In the genomic region with DNA sequence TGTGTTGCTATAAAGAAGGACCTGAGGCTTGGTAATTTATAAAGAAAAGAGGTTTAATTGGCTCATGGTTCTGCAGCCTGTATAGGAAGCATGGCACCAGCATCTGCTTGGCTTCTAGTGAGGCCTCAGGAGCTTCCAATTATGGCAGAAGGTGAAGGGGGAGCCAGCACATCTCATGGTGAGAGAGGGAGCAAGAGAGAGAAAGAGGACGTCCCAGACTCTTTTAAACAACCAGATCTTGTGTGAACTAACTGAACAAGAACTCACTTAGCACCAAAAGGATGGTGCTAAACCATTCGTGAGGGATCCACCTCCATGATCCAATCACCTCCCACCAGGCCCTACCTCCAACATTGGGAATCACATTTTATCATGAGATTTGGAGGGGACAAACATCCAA, we compare ENCODE assay signal across 18 cellular contexts. TPM values are rescaled to one million over a fixed set of nuclear protein-coding genes. Genes with fewer than 3 reads are reported as not detected.
DNase-seq lines count a peak whose midpoint lies in the region; ATAC-seq and TF ChIP-seq lines count a peak whose summit lies in the region.
"Had no signal": no experiment of that assay in that cellular context is flagged by ENCODE, and none has a peak within 500 bp of the region (broad histone marks: within the 10 kb centered on the region; RNA-seq: fewer than 3 reads in every experiment).

No MANE protein-coding gene starts in this region.

- H3K36me3 Mint-ChIP-seq in T-helper 1 cell treated with Interleukin-12 subunit alpha and Interleukin-12 subunit beta and Interleukin-4 antibody, amounts not matched to agents 30 μg/mL and 1 μg/mL, for 36 hours (ENCODE audit: low read depth): peaks cover 8% of the 10 kb centered on the region
- no peaks in the 10 kb centered on the region for H3K36me3 Mint-ChIP-seq in WTC11
- no peaks in the 10 kb centered on the region for H3K36me3 Mint-ChIP-seq in endodermal cell (ENCODE audit: low read depth)
- peaks cover 18% of the 10 kb centered on the region for H3K36me3 Mint-ChIP-seq in MCF 10A (ENCODE audit: insufficient read depth, unreplicated experiment)
- H3K36me3 Mint-ChIP-seq: CD8-positive, alpha-beta T cell had no signal

- no peaks in the 10 kb centered on the region for H3K27me3 ChIP-seq in endodermal cell (ENCODE audit: control insufficient read depth, insufficient read depth, low read length, poor library complexity, severe bottlenecking)
- no peaks in the 10 kb centered on the region for H3K27me3 ChIP-seq in thyroid gland
- no peaks in the 10 kb centered on the region for H3K27me3 ChIP-seq in mammary epithelial cell (ENCODE audit: insufficient read depth, low read length)
- no peaks in the 10 kb centered on the region for H3K27me3 ChIP-seq in osteoblast (ENCODE audit: insufficient read depth, low read length)
- H3K27me3 ChIP-seq: BE2C had no signal

- H4K20me1 ChIP-seq in mammary epithelial cell (ENCODE audit: insufficient read depth, low read length) (no peaks in the 10 kb centered on the region), osteoblast (ENCODE audit: insufficient read depth, low read length) (no peaks in the 10 kb centered on the region)

- H3K4me3 Mint-ChIP-seq in T-helper 1 cell treated with Interleukin-12 subunit alpha and Interleukin-12 subunit beta and Interleukin-4 antibody, amounts not matched to agents 30 μg/mL and 1 μg/mL, for 36 hours: no peak overlapping the region
- H3K4me3 Mint-ChIP-seq in WTC11 (no peak overlapping the region), endodermal cell (no peak overlapping the region), MCF 10A (ENCODE audit: unreplicated experiment) (no peak overlapping the region)
- H3K4me3 Mint-ChIP-seq: CD8-positive, alpha-beta T cell had no signal

- H2AFZ ChIP-seq in mammary epithelial cell (ENCODE audit: low read depth, low read length) (no peak overlapping the region), osteoblast (ENCODE audit: low read length) (no peak overlapping the region)

- no peaks in the 10 kb centered on the region for H3K27me3 Mint-ChIP-seq in T-helper 1 cell treated with Interleukin-12 subunit alpha and Interleukin-12 subunit beta and Interleukin-4 antibody, amounts not matched to agents 30 μg/mL and 1 μg/mL, for 36 hours (ENCODE audit: low read depth)
- no peaks in the 10 kb centered on the region for H3K27me3 Mint-ChIP-seq in WTC11 (ENCODE audit: low read depth)
- peaks cover 2% of the 10 kb centered on the region for H3K27me3 Mint-ChIP-seq in endodermal cell (ENCODE audit: insufficient read depth)
- no peaks in the 10 kb centered on the region for H3K27me3 Mint-ChIP-seq in MCF 10A (ENCODE audit: insufficient read depth, unreplicated experiment)

- intact Hi-C loops in thyroid gland (cut with DNase I): no loop called here
- intact Hi-C loops in MCF 10A (cut with micrococcal nuclease): no loop called here
- intact Hi-C loops in mammary epithelial cell (cut with micrococcal nuclease): no loop called here

- H3K9me3 ChIP-seq in endodermal cell (ENCODE audit: control insufficient read depth, low read length): peaks cover 9% of the 10 kb centered on the region
- no peaks in the 10 kb centered on the region for H3K9me3 ChIP-seq in thyroid gland
- H3K9me3 ChIP-seq in mammary epithelial cell (replicated peaks; ENCODE audit: insufficient read depth, low read length): no peaks in the 10 kb centered on the region
- no peaks in the 10 kb centered on the region for H3K9me3 ChIP-seq in osteoblast (ENCODE audit: low read depth, low read length)
- H3K9me3 ChIP-seq: BE2C had no signal

- no peak overlapping the region for H3K4me2 ChIP-seq in mammary epithelial cell (ENCODE audit: insufficient read depth, low read depth, low read length)
- no peak overlapping the region for H3K4me2 ChIP-seq in osteoblast (ENCODE audit: insufficient read depth, low read length)
- H3K4me2 ChIP-seq: KMS-11 had no signal

- CTCF ChIA-PET in WTC11 (lab: Charles Lee) (interaction anchor here (1.0 kb wide), 1 partner anchor 82 kb away, joined by 4 read pairs; no protein-coding TSS in a partner anchor), MCF 10A (lab: Yijun Ruan, JAX) (interaction anchor here (1.5 kb wide), 1 partner anchor 295 kb away, joined by 5 read pairs; no protein-coding TSS in a partner anchor), mammary epithelial cell (lab: Charles Lee; ENCODE audit: low non-redundant PET) (no interaction called here)

- H3K27ac Mint-ChIP-seq in T-helper 1 cell treated with Interleukin-12 subunit alpha and Interleukin-12 subunit beta and Interleukin-4 antibody, amounts not matched to agents 30 μg/mL and 1 μg/mL, for 36 hours: peak overlapping the region; percentile 55
- H3K27ac Mint-ChIP-seq in WTC11 (peak overlapping the region; percentile 79), endodermal cell (peak overlapping the region; percentile 74), MCF 10A (ENCODE audit: low read depth, unreplicated experiment) (no peak overlapping the region)
- H3K27ac Mint-ChIP-seq: CD8-positive, alpha-beta T cell had no signal

- H3K4me1 Mint-ChIP-seq in T-helper 1 cell treated with Interleukin-12 subunit alpha and Interleukin-12 subunit beta and Interleukin-4 antibody, amounts not matched to agents 30 μg/mL and 1 μg/mL, for 36 hours (ENCODE audit: low read depth): peaks cover 17% of the 10 kb centered on the region
- H3K4me1 Mint-ChIP-seq in WTC11 (peaks cover 34% of the 10 kb centered on the region), endodermal cell (peaks cover 7% of the 10 kb centered on the region), MCF 10A (ENCODE audit: insufficient read depth, unreplicated experiment) (peaks cover 12% of the 10 kb centered on the region)

- H3K4me3 ChIP-seq in endodermal cell (ENCODE audit: low read length) (no peak overlapping the region), thyroid gland (replicated peaks in 1 of 3) (no peak overlapping the region), mammary epithelial cell (replicated peaks in 1 of 3; ENCODE audit: insufficient read depth in 1 of 3, low read depth in 2 of 3, low read length in 3 of 3) (no peak overlapping the region), osteoblast (ENCODE audit: insufficient read depth, low read length) (no peak overlapping the region)

- 92 to 100% methylated on average over 1 of the region's 2 CpGs for WGBS in endodermal cell (ENCODE audit: insufficient coverage in 1 of 2, insufficient read length in 1 of 2), 2 experiments
- WGBS in thyroid gland, 2 donors: 81 to 91% methylated on average over 2 of the region's 2 CpGs
- WGBS in mammary epithelial cell (ENCODE audit: low coverage, missing lambda C conversion rate): 88% methylated on average over 2 of the region's 2 CpGs

- H3K4me1 ChIP-seq in endodermal cell (ENCODE audit: control insufficient read depth, insufficient read depth, low read length) (peaks cover 4% of the 10 kb centered on the region), thyroid gland (peaks cover 0 to 7% of the 10 kb centered on the region in 2 donors), mammary epithelial cell (ENCODE audit: insufficient read depth, low read length) (peaks cover 17% of the 10 kb centered on the region), osteoblast (ENCODE audit: insufficient read depth, low read length) (peaks cover 37% of the 10 kb centered on the region)

- DNase-seq in T-helper 1 cell (no peak), WTC11 (ENCODE audit: low spot score) (no peak), endodermal cell (no peak), thyroid gland (no peak), MCF 10A (ENCODE audit: unreplicated experiment) (no peak), mammary epithelial cell (no peak), osteoblast (ENCODE audit: insufficient read length, low spot score, missing footprints) (no peak)
- DNase-seq: BE2C; CD8-positive, alpha-beta T cell; DMS79 treated with DMSO at 0.1 percent for 48 hours; NCI-H1048; NCI-H146; NCI-H2081; NCI-H82 had no signal

- no peak for ATAC-seq in WTC11
- ATAC-seq: CD8-positive, alpha-beta T cell had no signal

- no peaks in the 10 kb centered on the region for H3K36me3 ChIP-seq in endodermal cell (ENCODE audit: control insufficient read depth, insufficient read depth, low read length)
- H3K36me3 ChIP-seq in thyroid gland: no peaks in the 10 kb centered on the region
- H3K36me3 ChIP-seq in mammary epithelial cell (ENCODE audit: insufficient read depth, low read length): no peaks in the 10 kb centered on the region
- peaks cover 8% of the 10 kb centered on the region for H3K36me3 ChIP-seq in osteoblast (ENCODE audit: insufficient read depth, low read length)
- H3K36me3 ChIP-seq: BE2C had no signal

- TF ChIP-seq CTCF in WTC11 (IDR thresholded peaks at IDR 0.05) (no peak), endodermal cell (conservative IDR thresholded peaks at IDR 0.05) (no peak), thyroid gland (IDR thresholded peaks at IDR 0.05) (no peak), MCF 10A (IDR thresholded peaks at IDR 0.05; ENCODE audit: unreplicated experiment) (no peak), mammary epithelial cell (conservative IDR thresholded peaks at IDR 0.05 in 1 of 2, IDR thresholded peaks at IDR 0.05 in 1 of 2; ENCODE audit: extremely low read depth in 1 of 2, insufficient read depth in 1 of 2, low read depth in 1 of 2, low read length in 2 of 2) (no peak), osteoblast (IDR thresholded peaks at IDR 0.05; ENCODE audit: extremely low read depth, low read depth, low read length) (no peak)

- H3K79me2 ChIP-seq in mammary epithelial cell (ENCODE audit: insufficient read depth, low read length) (no peaks in the 10 kb centered on the region), osteoblast (ENCODE audit: insufficient read depth, low read length) (no peaks in the 10 kb centered on the region)

- H3K9ac ChIP-seq in endodermal cell (ENCODE audit: extremely low read depth, low read length, poor library complexity, severe bottlenecking) (no peak overlapping the region), mammary epithelial cell (ENCODE audit: insufficient read depth, low read length) (no peak overlapping the region)
- H3K9ac ChIP-seq: KMS-11 had no signal

- no peaks in the 10 kb centered on the region for H3K9me3 Mint-ChIP-seq in T-helper 1 cell treated with Interleukin-12 subunit alpha and Interleukin-12 subunit beta and Interleukin-4 antibody, amounts not matched to agents 30 μg/mL and 1 μg/mL, for 36 hours
- H3K9me3 Mint-ChIP-seq in WTC11: peaks cover 8% of the 10 kb centered on the region
- peaks cover 6% of the 10 kb centered on the region for H3K9me3 Mint-ChIP-seq in endodermal cell
- H3K9me3 Mint-ChIP-seq in MCF 10A (ENCODE audit: unreplicated experiment): peaks cover 14% of the 10 kb centered on the region
- H3K9me3 Mint-ChIP-seq: CD8-positive, alpha-beta T cell had no signal

- in situ Hi-C loops in mammary epithelial cell (cut with MboI; ENCODE audit: low sequenced_read_pairs in 2 of 2): no loop called here

- BruUV-seq in MCF 10A (replicated peaks; lab: Mats Ljungman, UMichigan): no TSS peak
- BruUV-seq in mammary epithelial cell (replicated peaks; lab: Mats Ljungman, UMichigan): no TSS peak

- POLR2A ChIA-PET in WTC11 (lab: Charles Lee): no interaction called here
- POLR2A ChIA-PET in MCF 10A (lab: Yijun Ruan, JAX): interaction anchor here (0.6 to 2.9 kb wide), 2 partner anchors 13 to 170 kb away, joined by 3 to 11 read pairs; no protein-coding TSS in a partner anchor

- H3K27ac ChIP-seq in endodermal cell (ENCODE audit: low read depth, low read length) (no peak overlapping the region), thyroid gland (peak overlapping the region in 2 of 3 donors; percentile 72 to 79), mammary epithelial cell (ENCODE audit: insufficient read depth, low read depth, low read length) (no peak overlapping the region), osteoblast (ENCODE audit: low read depth, low read length) (no peak overlapping the region)
- H3K27ac ChIP-seq: 22Rv1, KMS-11 had no signal

- TF ChIP-seq POLR2A in thyroid gland (IDR thresholded peaks at IDR 0.05): no peak

- dilution Hi-C loops in mammary epithelial cell (cut with HindIII; ENCODE audit: low sequenced_read_pairs): no loop called here

RNA-seq across cellular contexts. Expression of a gene that starts 6.1 kb away (rescaled TPM):
- total RNA-seq in WTC11 (2021) (9.5 to 10.2 TPM (median 10.1 TPM) in 3 replicates), endodermal cell (10 to 100 TPM in 1 of 2 donors, 1 to 10 TPM in 1; 8.6 to 21.6 TPM), thyroid gland (1 to 10 TPM; 4.8 to 8.9 (median 6.8) TPM), MCF 10A (2022) (18.4 and 21.0 TPM in 2 replicates), mammary epithelial cell (10 to 100 TPM; 12.2 to 13.0 TPM), osteoblast (26.5 and 35.8 TPM in 2 replicates)
- polyA plus RNA-seq in endodermal cell (2013, experiment 1 of 2): 15.0 TPM
- polyA plus RNA-seq in endodermal cell (2013, experiment 2 of 2): 17.8 TPM
- polyA plus RNA-seq in mammary epithelial cell: 5.9 TPM
- polyA minus RNA-seq in mammary epithelial cell: 4.4 TPM

RNA-seq across cellular contexts. Expression of a gene that starts 56.4 kb away (rescaled TPM):
- 2.9 to 4.0 TPM (median 3.6 TPM) in 3 replicates for total RNA-seq in WTC11 (2021)
- total RNA-seq in endodermal cell: under 1 TPM; 0.53 to 1.00 TPM
- 0.39 TPM for polyA plus RNA-seq in endodermal cell (2013, experiment 1 of 2)
- 0.46 TPM for polyA plus RNA-seq in endodermal cell (2013, experiment 2 of 2)
- total RNA-seq in thyroid gland: 1 to 10 TPM in 1 of 4 donors, under 1 TPM in 2, not detected in 1; 0.29 to 1.8 (median 0.56) TPM
- 0.25 TPM in 1 of 2 replicates, not detected in the other for total RNA-seq in MCF 10A (2022)
- total RNA-seq in mammary epithelial cell: 1 to 10 TPM in 1 of 2 donors, under 1 TPM in 1; 0.17 to 1.8 TPM
- polyA plus RNA-seq in mammary epithelial cell: 0.36 TPM
- polyA minus RNA-seq in mammary epithelial cell: 0.88 TPM
- 0.29 and 0.72 TPM in 2 replicates for total RNA-seq in osteoblast
- total RNA-seq: CD8-positive, alpha-beta T cell; G401 had no signal

Comparison
In these comparisons a context has a peak if more than half of its experiments do, and no peak if none do; other contexts are left out.
1. H3K27ac ChIP-seq: peak in thyroid gland (2 of 3); none in endodermal cell (single experiment), mammary epithelial cell (single experiment) and osteoblast (single experiment).